28 cellular contexts compared by ENCODE assay signal in the genomic region with DNA sequence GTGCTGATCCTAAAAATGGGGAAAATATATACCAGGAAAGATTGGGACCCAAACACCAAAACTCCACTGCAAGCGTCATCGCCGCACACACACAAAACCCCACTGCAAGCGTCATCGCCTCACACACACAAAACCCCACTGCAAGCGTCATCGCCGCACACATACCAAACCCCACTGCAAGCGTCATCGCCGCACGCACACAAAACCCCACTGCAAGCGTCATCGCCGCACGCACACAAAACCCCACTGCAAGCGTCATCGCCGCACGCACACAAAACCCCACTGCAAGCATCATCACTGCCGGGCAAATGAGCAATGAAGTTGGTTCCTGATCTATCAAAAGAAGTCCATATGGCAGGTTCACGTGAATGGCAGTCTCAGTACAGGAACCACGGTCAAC.
"Had no signal": no experiment of that assay in that cellular context is flagged by ENCODE, and none has a peak within 500 bp of the region (broad histone marks: within the 10 kb centered on the region; RNA-seq: fewer than 3 reads in every experiment).

No MANE protein-coding gene starts in this region.

- H3K4me1 ChIP-seq: colonic mucosa, esophagus muscularis mucosa, esophagus squamous epithelium, foreskin keratinocyte, gastrocnemius medialis, gastroesophageal sphincter, heart left ventricle, heart right ventricle had no signal

- H3K9me3 Mint-ChIP-seq: dendritic cell treated with granulocyte-macrophage colony-stimulating factor and Interleukin-4, amounts not matched to agents 40 ng/mL and 50 ng/mL, for 4 days; effector memory CD8-positive, alpha-beta T cell; endodermal cell had no signal

- H3K27ac ChIP-seq: colonic mucosa, coronary artery, epithelial cell of prostate, esophagus muscularis mucosa, esophagus squamous epithelium, foreskin keratinocyte, gastrocnemius medialis, gastroesophageal sphincter, heart left ventricle, heart right ventricle had no signal

- ATAC-seq: effector memory CD8-positive, alpha-beta T cell; esophagus mucosa; foreskin keratinocyte; gastrocnemius medialis; gastroesophageal sphincter; heart left ventricle; heart right ventricle had no signal

- H3K36me3 ChIP-seq: colonic mucosa, gastrocnemius medialis, heart left ventricle had no signal

- H3K27me3 Mint-ChIP-seq: dendritic cell treated with granulocyte-macrophage colony-stimulating factor and Interleukin-4, amounts not matched to agents 40 ng/mL and 50 ng/mL, for 4 days; effector memory CD8-positive, alpha-beta T cell had no signal

- DNase-seq: colonic mucosa; cortex of kidney; dermis blood vessel endothelial cell; effector CD4-positive, alpha-beta T cell; effector CD8-positive, alpha-beta T cell; effector memory CD4-positive, alpha-beta T cell; effector memory CD8-positive, alpha-beta T cell; endodermal cell; erythroblast; esophagus squamous epithelium; foreskin fibroblast; foreskin keratinocyte; gastrocnemius medialis; glutamatergic neuron; head of caudate nucleus; heart left ventricle; heart right ventricle had no signal

- H3K27me3 ChIP-seq: colonic mucosa, dorsolateral prefrontal cortex, esophagus muscularis mucosa, esophagus squamous epithelium, foreskin keratinocyte, gastrocnemius medialis, gastroesophageal sphincter, heart left ventricle, heart right ventricle had no signal

- H3K27ac Mint-ChIP-seq: dendritic cell treated with granulocyte-macrophage colony-stimulating factor and Interleukin-4, amounts not matched to agents 40 ng/mL and 50 ng/mL, for 4 days; effector memory CD8-positive, alpha-beta T cell; endodermal cell had no signal

- H3K4me3 Mint-ChIP-seq: dendritic cell treated with granulocyte-macrophage colony-stimulating factor and Interleukin-4, amounts not matched to agents 40 ng/mL and 50 ng/mL, for 4 days; effector memory CD8-positive, alpha-beta T cell; endodermal cell had no signal

- FAIRE-seq: colon, endometrium, endothelial cell of umbilical vein, frontal cortex had no signal

- H3K4me3 ChIP-seq: colonic mucosa, coronary artery, dorsolateral prefrontal cortex, esophagus muscularis mucosa, esophagus squamous epithelium, gastrocnemius medialis, gastroesophageal sphincter, heart left ventricle, heart right ventricle had no signal

- H3K9me3 ChIP-seq: colonic mucosa, esophagus muscularis mucosa, esophagus squamous epithelium, gastrocnemius medialis, gastroesophageal sphincter, heart left ventricle, heart right ventricle had no signal
